In genomic region chr3:179046497-179047353, GRCh38 we compare ENCODE assay signal across 8 cellular contexts. TPM values are rescaled to one million over a fixed set of nuclear protein-coding genes. Genes with fewer than 3 reads are reported as not detected.
DNase-seq lines count a peak whose midpoint lies in the region; ATAC-seq and TF ChIP-seq lines count a peak whose summit lies in the region.

No MANE protein-coding gene starts in this region.

- H3K27me3 Mint-ChIP-seq in memory B cell (no peaks in the 10 kb centered on the region), mesothelial cell of epicardium (ENCODE audit: low read depth) (no peaks in the 10 kb centered on the region)

- ATAC-seq in GM18502 (IDR thresholded peaks at IDR 0.05; ENCODE audit: poor library complexity, unreplicated experiment) (peak; percentile 83), GM21576 (IDR thresholded peaks at IDR 0.05; ENCODE audit: unreplicated experiment) (peak; percentile 88), HG03565 (IDR thresholded peaks at IDR 0.05; ENCODE audit: unreplicated experiment) (peak; percentile 79), memory B cell (ENCODE audit: low read depth) (peak; percentile 72)

- H3K4me1 Mint-ChIP-seq in memory B cell, result peaks cover 34% of the 10 kb centered on the region
- no peaks in the 10 kb centered on the region for H3K4me1 Mint-ChIP-seq in mesothelial cell of epicardium

- H3K4me3 Mint-ChIP-seq in memory B cell (peak overlapping the region; percentile 64), mesothelial cell of epicardium (no peak overlapping the region)

- H3K9me3 Mint-ChIP-seq in memory B cell (peaks cover 14% of the 10 kb centered on the region), mesothelial cell of epicardium (peaks cover 45% of the 10 kb centered on the region)

- in situ Hi-C loops in G401 (cut with HindIII; ENCODE audit: low sequenced_read_pairs), result no loop called here
- in situ Hi-C loops in KBM-7 (cut with MboI; ENCODE audit: low pct_unique_long_range_greater_than_20kb, low sequenced_read_pairs), result no loop called here

- peaks cover 19% of the 10 kb centered on the region for H3K36me3 Mint-ChIP-seq in memory B cell
- peaks cover 48% of the 10 kb centered on the region for H3K36me3 Mint-ChIP-seq in mesothelial cell of epicardium

- H3K27ac Mint-ChIP-seq in memory B cell, result peak overlapping the region; percentile 77
- no peak overlapping the region for H3K27ac Mint-ChIP-seq in mesothelial cell of epicardium

- DNase-seq in memory B cell (ENCODE audit: low spot score in 2 of 2) (peak; percentile 9 to 19), NCI-H1092 treated with DMSO at 0.1 percent for 48 hours (lab: John Stamatoyannopoulos, UW) (no peak), mesothelial cell of epicardium (ENCODE audit: low spot score in 2 of 2, unreplicated experiment in 2 of 2) (no peak), G401 (ENCODE audit: low spot score) (no peak), KBM-7 (no peak)

- TF ChIP-seq CTCF in mesothelial cell of epicardium (IDR thresholded peaks at IDR 0.05; ENCODE audit: unreplicated experiment), result no peak

RNA-seq across cellular contexts. Expression of gene ZMAT3, which starts 24.9 kb away (rescaled TPM):
- total RNA-seq in mesothelial cell of epicardium, result 47.4 to 51.1 TPM (median 48.0 TPM) in 3 replicates
- total RNA-seq in G401 (2014; rRNA removed; shearing (Covaris generic)), result 6.8 and 7.1 TPM in 2 replicates

Comparison
In these comparisons a context has a peak if more than half of its experiments do, and no peak if none do; other contexts are left out.
1. DNase-seq: peak in memory B cell (2 of 2); none in NCI-H1092 treated with DMSO at 0.1 percent for 48 hours (single experiment), mesothelial cell of epicardium (0 of 2), G401 (single experiment) and KBM-7 (single experiment).
2. Peak in every context shown above with its lines, with median percentiles within 50 percentile points of each other: ATAC-seq.